16 cellular contexts compared by ENCODE assay signal in genomic region chr19:21321134-21321533, GRCh38. TPM values are rescaled to one million over a fixed set of nuclear protein-coding genes. Genes with fewer than 3 reads are reported as not detected.
DNase-seq lines count a peak whose midpoint lies in the region; ATAC-seq and TF ChIP-seq lines count a peak whose summit lies in the region.
"Had no signal": no experiment of that assay in that cellular context is flagged by ENCODE, and none has a peak within 500 bp of the region (broad histone marks: within the 10 kb centered on the region; RNA-seq: fewer than 3 reads in every experiment).

No MANE protein-coding gene starts in this region.

- in situ Hi-C loops in GM13976 (cut with MboI; ENCODE audit: low sequenced_read_pairs, unreplicated experiment): no loop called here

- H3K9me3 ChIP-seq in right cardiac atrium (ENCODE audit: control insufficient read depth, low read length) (no peaks in the 10 kb centered on the region), heart left ventricle (peaks cover 0 to 16% (median 2%) of the 10 kb centered on the region in 12 donors)

- H3K36me3 ChIP-seq in heart left ventricle (peaks cover 0 to 18% (median 2%) of the 10 kb centered on the region in 9 donors), H7 (replicated peaks; ENCODE audit: control insufficient read depth, insufficient read depth, low read length) (no peaks in the 10 kb centered on the region; the same call in 1 of the 2 replicates)

- peaks cover 27% of the 10 kb centered on the region for H3K9me3 Mint-ChIP-seq in activated naive CD8-positive, alpha-beta T cell treated with anti-CD3 and anti-CD28 coated beads for 36 hours

- H3K4me1 Mint-ChIP-seq in activated naive CD8-positive, alpha-beta T cell treated with anti-CD3 and anti-CD28 coated beads for 36 hours: peaks cover 38% of the 10 kb centered on the region

- H3K27ac ChIP-seq in right cardiac atrium (ENCODE audit: low read length) (peak overlapping the region; percentile 50), heart left ventricle (peak overlapping the region in 1 of 12 donors; percentile 77), temporal lobe (ENCODE audit: low read depth, low read length) (peak overlapping the region; percentile 94)
- H3K27ac ChIP-seq: RWPE1 had no signal

- TF ChIP-seq POLR2A in heart left ventricle (IDR thresholded peaks at IDR 0.05): no peak

- no peak overlapping the region for H3K4me3 Mint-ChIP-seq in activated naive CD8-positive, alpha-beta T cell treated with anti-CD3 and anti-CD28 coated beads for 36 hours

- DNase-seq in right cardiac atrium (no peak), heart left ventricle (no peak), iris pigment epithelial cell (ENCODE audit: low read depth) (peak; percentile 20), GM13976 (ENCODE audit: low spot score) (no peak), H7 (no peak)
- no peak for DNase-seq in activated naive CD8-positive, alpha-beta T cell treated with anti-CD3 and anti-CD28 coated beads for 36 hours
- no peak for DNase-seq in stimulated activated naive CD4-positive, alpha-beta T cell (lab: John Stamatoyannopoulos, UW)
- DNase-seq: activated effector memory CD4-positive, alpha-beta T cell treated with anti-CD3 and anti-CD28 coated beads, Interleukin-2, amount 50 U/mL, for 16 hours; dermis blood vessel endothelial cell; mesenchymal stem cell; NCI-H1694; NCI-H226; NK-92 treated with Interleukin-12 subunit alpha and Interleukin-12 subunit beta, amount 100 ng/mL, for 24 hours had no signal

- H3K27me3 Mint-ChIP-seq in activated naive CD8-positive, alpha-beta T cell treated with anti-CD3 and anti-CD28 coated beads for 36 hours: no peaks in the 10 kb centered on the region

- ATAC-seq in right cardiac atrium (no peak), heart left ventricle (no peak)
- ATAC-seq: esophagus mucosa had no signal

- TF ChIP-seq CTCF in heart left ventricle (IDR thresholded peaks at IDR 0.05) (no peak), GM13976 (IDR thresholded peaks at IDR 0.05; ENCODE audit: borderline replicate concordance, control extremely low read depth, extremely low read depth, insufficient read depth, missing control alignments) (no peak)

- no peak overlapping the region for H3K4me3 ChIP-seq in right cardiac atrium (ENCODE audit: low read length)
- no peak overlapping the region for H3K4me3 ChIP-seq in heart left ventricle
- no peak overlapping the region for H3K4me3 ChIP-seq in H7 (ENCODE audit: insufficient read depth, low read depth, low read length)

- H3K27me3 ChIP-seq in right cardiac atrium (ENCODE audit: control insufficient read depth, insufficient read depth): no peaks in the 10 kb centered on the region
- no peaks in the 10 kb centered on the region for H3K27me3 ChIP-seq in heart left ventricle
- H3K27me3 ChIP-seq in H7 (ENCODE audit: control insufficient read depth, insufficient read depth, low read length): no peaks in the 10 kb centered on the region

- WGBS in right cardiac atrium: 90% methylated on average over 4 of the region's 4 CpGs
- 85 to 91% (median 90%) methylated on average over 4 of the region's 4 CpGs for WGBS in heart left ventricle, 4 donors

- intact Hi-C loops in right cardiac atrium (cut with DNase I): no loop called here
- intact Hi-C loops in heart left ventricle (cut with DNase I): no loop called here

- H3K4me1 ChIP-seq in right cardiac atrium (ENCODE audit: control insufficient read depth, insufficient read depth, low read length): peaks cover 4% of the 10 kb centered on the region
- peaks cover 0 to 38% (median 18%) of the 10 kb centered on the region in 12 donors for H3K4me1 ChIP-seq in heart left ventricle

- peak overlapping the region; percentile 71 for H3K27ac Mint-ChIP-seq in activated naive CD8-positive, alpha-beta T cell treated with anti-CD3 and anti-CD28 coated beads for 36 hours

- peaks cover 90% of the 10 kb centered on the region for H3K36me3 Mint-ChIP-seq in activated naive CD8-positive, alpha-beta T cell treated with anti-CD3 and anti-CD28 coated beads for 36 hours

RNA-seq across cellular contexts. Expression of gene ZNF708, which starts 8.1 kb away (rescaled TPM):
- total RNA-seq in right cardiac atrium (10 to 100 TPM in 1 of 4 donors, 1 to 10 TPM in 3; 5.5 to 13.3 (median 6.9) TPM), heart left ventricle (1 to 10 TPM; 3.1 to 8.7 (median 4.5) TPM), temporal lobe (47.5 TPM)
- polyA plus RNA-seq in right cardiac atrium (4.2 TPM), heart left ventricle (1 to 10 TPM; 3.4 to 3.5 TPM)
- 10 to 100 TPM; 12.1 to 12.7 TPM for total RNA-seq in activated naive CD8-positive, alpha-beta T cell treated with anti-CD3 and anti-CD28 coated beads for 36 hours
- 6.5 and 7.6 TPM in 2 replicates for total RNA-seq in H7 (2014; rRNA removed; shearing (Covaris generic))

RNA-seq across cellular contexts. Expression of gene ZNF738, which starts 37.7 kb away (rescaled TPM):
- total RNA-seq in right cardiac atrium (1 to 10 TPM; 2.3 to 3.2 (median 2.9) TPM), heart left ventricle (1 to 10 TPM; 2.0 to 6.0 (median 2.5) TPM), temporal lobe (22.9 TPM)
- polyA plus RNA-seq in right cardiac atrium (2.9 TPM), heart left ventricle (1 to 10 TPM; 2.1 to 3.2 TPM)
- 10 to 100 TPM in 1 of 2 experiments, 1 to 10 TPM in 1; 9.2 to 10.5 TPM for total RNA-seq in activated naive CD8-positive, alpha-beta T cell treated with anti-CD3 and anti-CD28 coated beads for 36 hours
- total RNA-seq in H7 (2014; rRNA removed; shearing (Covaris generic)): 1.7 and 4.6 TPM in 2 replicates
